Comparison of ENCODE assay signal across 12 cellular contexts in genomic region chr13:69704311-69704710, GRCh38.
"Had no signal": no experiment of that assay in that cellular context is flagged by ENCODE, and none has a peak within 500 bp of the region (broad histone marks: within the 10 kb centered on the region; RNA-seq: fewer than 3 reads in every experiment).

No MANE protein-coding gene starts in this region.

- H3K4me1 ChIP-seq: heart right ventricle, right lobe of liver, tibial nerve had no signal

- H3K27ac ChIP-seq: heart right ventricle, right lobe of liver, tibial nerve had no signal

- H3K9me3 ChIP-seq: right lobe of liver, tibial nerve had no signal

- H3K27me3 ChIP-seq: heart right ventricle, right lobe of liver, tibial nerve had no signal

- ATAC-seq: activated T-helper 17 cell treated with anti-CD3 and anti-CD28 coated beads, Interleukin-2, amount 50 U/mL, for 72 hours; heart right ventricle; right lobe of liver; stimulated activated naive B cell treated with anti-CD40 and anti-IgM and Interleukin-4, amounts not matched to agents 10 μg/mL and 1 μg/mL and 100 μg/mL, for 72 hours had no signal

- H3K4me3 ChIP-seq: heart right ventricle, right lobe of liver, tibial nerve had no signal

- H3K36me3 ChIP-seq: heart right ventricle, right lobe of liver, tibial nerve had no signal

- DNase-seq: activated B cell treated with CpG ODN at 0.5 μM for 24 hours; activated CD4-positive, alpha-beta T cell treated with anti-CD3 and anti-CD28 coated beads, Interleukin-2, amount 10 ng/mL, durations not matched to agents 7 days and 5 days; activated naive CD4-positive, alpha-beta T cell treated with anti-CD3 and anti-CD28 coated beads for 36 hours; activated T-cell treated with anti-CD3 and anti-CD28 coated beads for 4 hours; heart right ventricle; kidney; midbrain; right lobe of liver; stimulated activated CD4-positive, alpha-beta T cell treated with anti-CD3 and anti-CD28 coated beads, Interleukin-2, amount 100 ng/mL, for 24 hours; stimulated activated naive B cell treated with anti-CD40 and anti-IgM and Interleukin-4, amounts not matched to agents 10 μg/mL and 1 μg/mL and 100 μg/mL, for 72 hours had no signal
